In the genomic region with DNA sequence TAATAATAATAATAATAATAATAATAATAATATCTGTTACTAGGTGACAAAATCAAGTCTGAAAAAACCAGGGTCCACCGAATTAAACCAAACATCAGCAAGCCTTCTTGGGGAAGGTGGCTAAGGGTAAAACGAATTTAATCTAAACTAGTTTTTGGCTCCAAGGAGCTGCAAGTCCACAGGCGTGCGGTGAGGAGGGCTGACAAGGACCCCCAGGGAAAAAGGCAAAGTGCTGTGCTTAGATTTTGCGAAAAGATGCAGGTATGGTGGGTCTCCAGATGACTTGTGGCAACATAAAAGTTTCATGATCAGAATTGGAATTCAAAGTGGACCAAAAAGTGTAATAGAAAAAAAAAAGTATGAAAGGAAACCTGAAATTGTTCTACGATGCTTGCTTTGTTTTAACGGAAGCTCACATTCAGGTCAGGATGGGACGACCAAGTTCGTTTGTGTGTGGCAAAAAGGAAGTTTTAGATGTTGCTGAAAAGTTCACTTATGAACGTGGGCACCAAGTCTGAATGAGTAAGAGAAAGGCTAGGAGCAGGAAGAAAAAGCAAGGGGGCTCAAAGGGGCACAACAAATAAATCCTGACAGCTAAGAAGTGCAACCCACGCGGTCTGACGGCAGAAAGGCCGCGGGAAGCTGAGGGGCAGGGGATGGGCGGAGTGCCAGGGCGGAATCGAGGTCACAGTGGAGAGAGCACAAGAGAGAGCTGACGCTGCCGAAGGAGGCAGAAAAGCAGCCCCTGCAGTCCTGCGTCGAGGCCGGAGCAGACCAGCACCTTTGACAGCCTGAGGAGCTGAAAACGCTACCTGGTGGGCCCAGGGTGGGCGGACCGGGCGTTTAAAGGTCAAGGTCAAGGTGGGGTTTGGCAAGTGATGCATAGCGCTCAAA, we compare ENCODE assay signal across 8 cellular contexts. TPM values are rescaled to one million over a fixed set of nuclear protein-coding genes. Genes with fewer than 3 reads are reported as not detected.
DNase-seq lines count a peak whose midpoint lies in the region; ATAC-seq and TF ChIP-seq lines count a peak whose summit lies in the region.

No MANE protein-coding gene starts in this region.

- no peaks in the 10 kb centered on the region for H3K27me3 ChIP-seq in AG04450 (ENCODE audit: control insufficient read depth, insufficient read depth, low read length)

- DNase-seq in AG04450 (ENCODE audit: low read depth, low spot score) (peak; percentile 29), GM19240 (ENCODE audit: insufficient read length, low spot score) (peak; percentile 38), NCI-H510A treated with DMSO at 0.1 percent for 48 hours (lab: John Stamatoyannopoulos, UW) (peak; percentile 12), mesenteric fat pad (ENCODE audit: low spot score) (peak; percentile 95)
- DNase-seq in activated CD8-positive, alpha-beta T cell treated with anti-CD3 and anti-CD28 coated beads, Interleukin-2, amount 10 ng/mL, durations not matched to agents 7 days and 5 days = peak; percentile 84
- peak; percentile 44 for DNase-seq in effector CD8-positive, alpha-beta T cell (lab: John Stamatoyannopoulos, UW)
- DNase-seq in stimulated activated CD8-positive, alpha-beta memory T cell treated with anti-CD3 and anti-CD28 coated beads, Interleukin-12 subunit alpha, Interleukin-12 subunit beta, amount 100 ng/mL, for 4 hours (ENCODE audit: low read depth) = peak; percentile 71

- H3K27ac ChIP-seq in AG04450 (ENCODE audit: low read depth, low read length) = peak overlapping the region; percentile 90

- H3K9me3 Mint-ChIP-seq in activated CD8-positive, alpha-beta T cell treated with anti-CD3 and anti-CD28 coated beads, Interleukin-2, amount 10 ng/mL, durations not matched to agents 7 days and 5 days (ENCODE audit: insufficient read depth) = no peaks in the 10 kb centered on the region

- CTCF ChIA-PET in AG04450 (lab: Charles Lee) = interaction anchor here (0.6 to 3.1 kb wide), 7 partner anchors 37 to 180 kb away, joined by 3 to 15 read pairs (median 4); no protein-coding TSS in a partner anchor
- CTCF ChIA-PET in activated CD8-positive, alpha-beta T cell treated with anti-CD3 and anti-CD28 coated beads, Interleukin-2, amount 10 ng/mL, durations not matched to agents 7 days and 5 days (lab: Charles Lee) = interaction anchor here (0.6 to 9.4 kb wide), 13 partner anchors 8 to 61 kb away, joined by 3 to 143 read pairs (median 15); a partner anchor contains a TSS

- POLR2A ChIA-PET in AG04450 (lab: Yijun Ruan, JAX) = interaction anchor here (0.7 to 2.9 kb wide), 9 partner anchors 10 to 220 kb away, joined by 3 to 17 read pairs (median 6); a partner anchor contains a TSS
- POLR2A ChIA-PET in activated CD8-positive, alpha-beta T cell treated with anti-CD3 and anti-CD28 coated beads, Interleukin-2, amount 10 ng/mL, durations not matched to agents 7 days and 5 days (lab: Charles Lee) = interaction anchor here (0.6 to 15.7 kb wide), 15 partner anchors 10 to 1710 kb away, joined by 3 to 400 read pairs (median 6); a partner anchor contains a TSS

- H3K27ac Mint-ChIP-seq in activated CD8-positive, alpha-beta T cell treated with anti-CD3 and anti-CD28 coated beads, Interleukin-2, amount 10 ng/mL, durations not matched to agents 7 days and 5 days = peak overlapping the region; percentile 99

- ATAC-seq in activated CD8-positive, alpha-beta T cell treated with anti-CD3 and anti-CD28 coated beads, Interleukin-2, amount 10 ng/mL, durations not matched to agents 7 days and 5 days = peak; percentile 28
- ATAC-seq in HG02973 (IDR thresholded peaks at IDR 0.05; ENCODE audit: unreplicated experiment) = no peak

- TF ChIP-seq CTCF in AG04450 (IDR thresholded peaks at IDR 0.05; ENCODE audit: low read depth, low read length) = no peak

- H3K4me3 ChIP-seq in AG04450 (ENCODE audit: low read depth, low read length) = peak overlapping the region; percentile 99

- H3K36me3 Mint-ChIP-seq in activated CD8-positive, alpha-beta T cell treated with anti-CD3 and anti-CD28 coated beads, Interleukin-2, amount 10 ng/mL, durations not matched to agents 7 days and 5 days (ENCODE audit: low read depth) = peaks cover 73% of the 10 kb centered on the region

- H3K27me3 Mint-ChIP-seq in activated CD8-positive, alpha-beta T cell treated with anti-CD3 and anti-CD28 coated beads, Interleukin-2, amount 10 ng/mL, durations not matched to agents 7 days and 5 days (ENCODE audit: low read depth) = no peaks in the 10 kb centered on the region

- H3K4me1 Mint-ChIP-seq in activated CD8-positive, alpha-beta T cell treated with anti-CD3 and anti-CD28 coated beads, Interleukin-2, amount 10 ng/mL, durations not matched to agents 7 days and 5 days (ENCODE audit: low read depth) = peaks cover 56% of the 10 kb centered on the region

- peak overlapping the region; percentile 100 for H3K4me3 Mint-ChIP-seq in activated CD8-positive, alpha-beta T cell treated with anti-CD3 and anti-CD28 coated beads, Interleukin-2, amount 10 ng/mL, durations not matched to agents 7 days and 5 days

- H3K9me3 ChIP-seq in AG04450 (ENCODE audit: control insufficient read depth, insufficient read depth, low read length) = peaks cover 3% of the 10 kb centered on the region; the same call in 1 of the 2 replicates

RNA-seq across cellular contexts. Expression of a gene that starts 1.1 kb away (rescaled TPM):
- polyA plus RNA-seq in AG04450 (2011; rRNA removed) = 69.2 and 77.6 TPM in 2 replicates
- 62.2 and 73.6 TPM in 2 replicates for polyA minus RNA-seq in AG04450 (2011; rRNA and poly(A)+ RNA removed)
- total RNA-seq in activated CD8-positive, alpha-beta T cell treated with anti-CD3 and anti-CD28 coated beads, Interleukin-2, amount 10 ng/mL, durations not matched to agents 7 days and 5 days = 100 to 1,000 TPM; 131 TPM
- 52.7 TPM for total RNA-seq in mesenteric fat pad

RNA-seq across cellular contexts. Expression of a gene that starts 10.3 kb away (rescaled TPM):
- polyA plus RNA-seq in AG04450 (2011; rRNA removed) = 4.0 and 5.5 TPM in 2 replicates
- 6.0 and 6.8 TPM in 2 replicates for polyA minus RNA-seq in AG04450 (2011; rRNA and poly(A)+ RNA removed)
- total RNA-seq in activated CD8-positive, alpha-beta T cell treated with anti-CD3 and anti-CD28 coated beads, Interleukin-2, amount 10 ng/mL, durations not matched to agents 7 days and 5 days = 10 to 100 TPM; 24.7 to 25.6 TPM
- total RNA-seq in mesenteric fat pad = 14.1 TPM

RNA-seq across cellular contexts. Expression of a gene that starts 31.8 kb away (rescaled TPM):
- polyA plus RNA-seq in AG04450 (2011; rRNA removed) = 29.2 and 34.4 TPM in 2 replicates
- 26.5 and 33.5 TPM in 2 replicates for polyA minus RNA-seq in AG04450 (2011; rRNA and poly(A)+ RNA removed)
- total RNA-seq in activated CD8-positive, alpha-beta T cell treated with anti-CD3 and anti-CD28 coated beads, Interleukin-2, amount 10 ng/mL, durations not matched to agents 7 days and 5 days = 10 to 100 TPM; 90.7 to 91.9 TPM
- total RNA-seq in mesenteric fat pad = 26.8 TPM

RNA-seq across cellular contexts. Expression of a gene that starts 38.4 kb away (rescaled TPM):
- 96.6 and 128 TPM in 2 replicates for polyA plus RNA-seq in AG04450 (2011; rRNA removed)
- 61.0 and 91.5 TPM in 2 replicates for polyA minus RNA-seq in AG04450 (2011; rRNA and poly(A)+ RNA removed)
- total RNA-seq in activated CD8-positive, alpha-beta T cell treated with anti-CD3 and anti-CD28 coated beads, Interleukin-2, amount 10 ng/mL, durations not matched to agents 7 days and 5 days = 100 to 1,000 TPM; 154 to 162 TPM
- 52.4 TPM for total RNA-seq in mesenteric fat pad

RNA-seq across cellular contexts. Expression of a gene that starts 38.8 kb away (rescaled TPM):
- polyA plus RNA-seq in AG04450 (2011; rRNA removed) = 1.4 and 1.9 TPM in 2 replicates
- polyA minus RNA-seq in AG04450 (2011; rRNA and poly(A)+ RNA removed) = 5.6 and 7.5 TPM in 2 replicates
- 10 to 100 TPM; 18.1 to 20.2 TPM for total RNA-seq in activated CD8-positive, alpha-beta T cell treated with anti-CD3 and anti-CD28 coated beads, Interleukin-2, amount 10 ng/mL, durations not matched to agents 7 days and 5 days
- 9.9 TPM for total RNA-seq in mesenteric fat pad

Comparison
In these comparisons a context has a peak if more than half of its experiments do, and no peak if none do; other contexts are left out.
1. DNase-seq: peak in every context shown above with its lines; median percentile 95 in mesenteric fat pad; 84 in activated CD8-positive, alpha-beta T cell treated with anti-CD3 and anti-CD28 coated beads, Interleukin-2, amount 10 ng/mL, durations not matched to agents 7 days and 5 days; 71 in stimulated activated CD8-positive, alpha-beta memory T cell treated with anti-CD3 and anti-CD28 coated beads, Interleukin-12 subunit alpha, Interleukin-12 subunit beta, amount 100 ng/mL, for 4 hours; 44 in effector CD8-positive, alpha-beta T cell; 38 in GM19240; 29 in AG04450; 12 in NCI-H510A treated with DMSO at 0.1 percent for 48 hours.